Comparison of ENCODE assay signal across 5 cellular contexts in genomic region chrX:43758044-43758443, GRCh38.
"Had no signal": no experiment of that assay in that cellular context is flagged by ENCODE, and none has a peak within 500 bp of the region (broad histone marks: within the 10 kb centered on the region; RNA-seq: fewer than 3 reads in every experiment).

No MANE protein-coding gene starts in this region.

- H3K4me3 Mint-ChIP-seq: IgD-negative memory B cell had no signal

- H3K9me3 Mint-ChIP-seq: IgD-negative memory B cell had no signal

- H3K4me3 ChIP-seq: K562 had no signal

- H3K27ac ChIP-seq: HL-60 had no signal

- DNase-seq: IMR-90 had no signal

- ATAC-seq: HepG2, K562 had no signal

- H3K36me3 Mint-ChIP-seq: IgD-negative memory B cell had no signal

- H3K27ac Mint-ChIP-seq: IgD-negative memory B cell had no signal

- H3K4me1 Mint-ChIP-seq: IgD-negative memory B cell had no signal
